In genomic region chr3:185916042-185916833, GRCh38 we compare ENCODE assay signal across 2 cellular contexts.
A peak's percentile ranks its signal among the peaks of the same experiment; 100 is the strongest.
TF ChIP-seq lines count a peak whose summit lies in the region.

No MANE protein-coding gene starts in this region.

TF ChIP-seq in HepG2, 621 proteins besides CTCF, POLR2A, EP300 and RAD21:
- TF ChIP-seq POLR2AphosphoS2 (IDR thresholded peaks at IDR 0.05; ENCODE audit: low read depth, low read length) (peak; percentile 83), TEAD3 (CRISPR knock-in tag; optimal IDR thresholded peaks at IDR 0.05; ENCODE audit: borderline replicate concordance) (no peak), POLR2AphosphoS5 (IDR thresholded peaks at IDR 0.05; ENCODE audit: low read depth, low read length) (peak; percentile 28; the same call in 1 of the 2 replicates), AGO2 (optimal IDR thresholded peaks at IDR 0.05; ENCODE audit: low read depth, low read length) (peak; percentile 40), CREM (IDR thresholded peaks at IDR 0.05) (no peak), CREM (CRISPR knock-in tag; IDR thresholded peaks at IDR 0.05) (no peak), ZNF607 (CRISPR knock-in tag; IDR thresholded peaks at IDR 0.05; ENCODE audit: borderline replicate concordance) (no peak)

TF ChIP-seq in K562, 482 proteins besides CTCF, POLR2A, EP300 and RAD21:
- TF ChIP-seq RBM14 (IDR thresholded peaks at IDR 0.05; ENCODE audit: borderline replicate concordance, insufficient read depth, low read depth, low read length) (no peak), POLR2B (IDR thresholded peaks at IDR 0.05; ENCODE audit: low read depth, partially characterized antibody) (peak; percentile 24), PML (IDR thresholded peaks at IDR 0.05; ENCODE audit: low read length) (0 out of 2 replicates have a peak, but pooled peaks have one; percentile 14), ZNF212 (CRISPR knock-in tag; IDR thresholded peaks at IDR 0.05) (no peak), SUPT5H (IDR thresholded peaks at IDR 0.05) (peak; percentile 43; the same call in 1 of the 2 replicates), THRB (CRISPR knock-in tag; conservative IDR thresholded peaks at IDR 0.05) (0 out of 2 replicates have a peak, but pooled peaks have one; percentile 39), POLR2AphosphoS5 (IDR thresholded peaks at IDR 0.05; ENCODE audit: control insufficient read depth, insufficient read depth, low read depth, low read length) (peak; percentile 56; the same call in 1 of the 2 replicates)
